ENCODE assay signal across 15 cellular contexts in genomic region chr2:117935954-117936353, GRCh38.
"Had no signal": no experiment of that assay in that cellular context is flagged by ENCODE, and none has a peak within 500 bp of the region (broad histone marks: within the 10 kb centered on the region; RNA-seq: fewer than 3 reads in every experiment).

No MANE protein-coding gene starts in this region.

- H3K4me1 ChIP-seq: esophagus squamous epithelium, left lung, stomach had no signal

- DNase-seq: esophagus squamous epithelium; foreskin fibroblast; left lung; naive thymus-derived CD4-positive, alpha-beta T cell; nephron progenitor cell; small intestine; stimulated activated CD4-positive, alpha-beta T cell treated with anti-CD3 and anti-CD28 coated beads, Interleukin-12 subunit alpha, Interleukin-12 subunit beta, amount 100 ng/mL, for 4 hours; stimulated activated naive CD4-positive, alpha-beta T cell; stomach; substantia nigra; trophoblast cell had no signal

- H3K27ac ChIP-seq: esophagus squamous epithelium, left lung, neutrophil, stomach, thoracic aorta had no signal

- H3K4me3 Mint-ChIP-seq: central memory CD8-positive, alpha-beta T cell; dendritic cell treated with granulocyte-macrophage colony-stimulating factor and Interleukin-4, amounts not matched to agents 40 ng/mL and 50 ng/mL, for 4 days; naive thymus-derived CD4-positive, alpha-beta T cell; nephron progenitor cell had no signal

- H3K27ac Mint-ChIP-seq: dendritic cell treated with granulocyte-macrophage colony-stimulating factor and Interleukin-4, amounts not matched to agents 40 ng/mL and 50 ng/mL, for 4 days had no signal

- H3K4me1 Mint-ChIP-seq: central memory CD8-positive, alpha-beta T cell had no signal

- H3K27me3 Mint-ChIP-seq: central memory CD8-positive, alpha-beta T cell; dendritic cell treated with granulocyte-macrophage colony-stimulating factor and Interleukin-4, amounts not matched to agents 40 ng/mL and 50 ng/mL, for 4 days; naive thymus-derived CD4-positive, alpha-beta T cell had no signal

- H3K9me3 ChIP-seq: esophagus squamous epithelium, left lung, neutrophil, stomach, thoracic aorta had no signal

- H3K4me3 ChIP-seq: esophagus squamous epithelium, left lung, stomach, thoracic aorta had no signal

- ATAC-seq: left lung; naive thymus-derived CD4-positive, alpha-beta T cell had no signal

- H3K9me3 Mint-ChIP-seq: central memory CD8-positive, alpha-beta T cell; dendritic cell treated with granulocyte-macrophage colony-stimulating factor and Interleukin-4, amounts not matched to agents 40 ng/mL and 50 ng/mL, for 4 days; nephron progenitor cell had no signal

- H3K27me3 ChIP-seq: esophagus squamous epithelium, left lung, neutrophil, stomach had no signal
